1 cellular context compared by ENCODE assay signal in genomic region chr12:52084491-52085231, GRCh38.
TF ChIP-seq lines count a peak whose summit lies in the region.

No MANE protein-coding gene starts in this region.

TF ChIP-seq in H1, 55 proteins besides CTCF, POLR2A, EP300 and RAD21:
- TF ChIP-seq JUN (IDR thresholded peaks at IDR 0.05; ENCODE audit: low read depth, low read length): no peak
- TF ChIP-seq SP1 (IDR thresholded peaks at IDR 0.05; ENCODE audit: low read depth, low read length): no peak
- no peak for TF ChIP-seq MAFK (IDR thresholded peaks at IDR 0.05; ENCODE audit: low read depth, low read length)
TF ChIP-seq in H1: peak in this region for 0.
